ENCODE assay signal across 26 cellular contexts in the genomic region with DNA sequence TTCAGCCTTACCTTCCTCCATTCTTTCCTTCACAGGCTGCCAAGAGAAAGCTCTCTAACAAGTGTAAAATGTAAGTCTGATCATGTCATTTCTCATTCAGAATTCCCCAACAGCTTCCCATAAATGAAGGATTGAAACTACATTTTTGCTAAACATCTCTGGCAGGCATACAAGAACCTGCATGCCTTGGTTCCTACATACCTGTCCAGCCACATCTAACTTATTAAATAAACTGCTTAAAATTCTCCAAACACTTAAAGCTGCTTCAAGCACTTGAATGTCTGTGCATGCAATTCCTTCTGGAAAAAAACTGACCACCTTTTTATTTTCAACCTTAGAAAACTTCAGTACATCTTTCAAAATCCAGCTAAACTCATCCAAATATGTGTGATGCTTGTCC.
"Had no signal": no experiment of that assay in that cellular context is flagged by ENCODE, and none has a peak within 500 bp of the region (broad histone marks: within the 10 kb centered on the region; RNA-seq: fewer than 3 reads in every experiment).

No MANE protein-coding gene starts in this region.

- H3K4me2 ChIP-seq: hepatocyte had no signal

- H3K9me3 Mint-ChIP-seq: stimulated activated effector memory CD8-positive, alpha-beta T cell treated with anti-CD3 and anti-CD28 coated beads, Interleukin-12 subunit alpha, Interleukin-12 subunit beta, amount 100 ng/mL, for 72 hours; stimulated activated naive CD8-positive, alpha-beta T cell treated with anti-CD3 and anti-CD28 coated beads, Interleukin-15, Interleukin-2, amounts not matched to agents 100 ng/mL and 50 ng/mL, for 24 hours had no signal

- H3K4me1 ChIP-seq: lower lobe of right lung, pancreas, prostate gland, spleen, transverse colon had no signal

- DNase-seq: glutamatergic neuron; heart right ventricle; kidney glomerular epithelial cell; left cardiac atrium; lower lobe of right lung; mammary epithelial cell; mesenchymal stem cell; naive B cell; natural killer cell; nucleus accumbens; pancreas; posterior cingulate gyrus; retina; right cardiac atrium; spleen; stimulated activated CD4-positive, alpha-beta T cell treated with anti-CD3 and anti-CD28 coated beads, Interleukin-4, amount 100 ng/mL, for 24 hours; stimulated activated naive CD4-positive, alpha-beta T cell; transverse colon; upper lobe of left lung had no signal

- H3K9me3 ChIP-seq: heart right ventricle, lower lobe of right lung, pancreas, prostate gland, spleen, transverse colon, upper lobe of left lung had no signal

- H3K79me2 ChIP-seq: hepatocyte had no signal

- ATAC-seq: heart right ventricle; left cardiac atrium; left lobe of liver; natural killer cell; pancreas; right cardiac atrium; sciatic nerve; stimulated activated effector memory CD8-positive, alpha-beta T cell treated with anti-CD3 and anti-CD28 coated beads, Interleukin-12 subunit alpha, Interleukin-12 subunit beta, amount 100 ng/mL, for 72 hours had no signal

- H3K4me3 ChIP-seq: heart right ventricle, hepatocyte, lower lobe of right lung, pancreas, prostate gland, skin epidermis, spleen, transverse colon, upper lobe of left lung had no signal

- H3K27ac Mint-ChIP-seq: naive B cell; natural killer cell; stimulated activated effector memory CD8-positive, alpha-beta T cell treated with anti-CD3 and anti-CD28 coated beads, Interleukin-12 subunit alpha, Interleukin-12 subunit beta, amount 100 ng/mL, for 72 hours; stimulated activated naive CD8-positive, alpha-beta T cell treated with anti-CD3 and anti-CD28 coated beads, Interleukin-15, Interleukin-2, amounts not matched to agents 100 ng/mL and 50 ng/mL, for 24 hours had no signal

- H3K4me1 Mint-ChIP-seq: natural killer cell; stimulated activated effector memory CD8-positive, alpha-beta T cell treated with anti-CD3 and anti-CD28 coated beads, Interleukin-12 subunit alpha, Interleukin-12 subunit beta, amount 100 ng/mL, for 72 hours had no signal

- H3K4me3 Mint-ChIP-seq: naive B cell; natural killer cell; stimulated activated effector memory CD8-positive, alpha-beta T cell treated with anti-CD3 and anti-CD28 coated beads, Interleukin-12 subunit alpha, Interleukin-12 subunit beta, amount 100 ng/mL, for 72 hours; stimulated activated naive CD8-positive, alpha-beta T cell treated with anti-CD3 and anti-CD28 coated beads, Interleukin-15, Interleukin-2, amounts not matched to agents 100 ng/mL and 50 ng/mL, for 24 hours had no signal

- H3K36me3 Mint-ChIP-seq: naive B cell; natural killer cell; stimulated activated effector memory CD8-positive, alpha-beta T cell treated with anti-CD3 and anti-CD28 coated beads, Interleukin-12 subunit alpha, Interleukin-12 subunit beta, amount 100 ng/mL, for 72 hours had no signal

- H3K27ac ChIP-seq: heart right ventricle, hepatocyte, lower lobe of right lung, pancreas, prostate gland, spleen, transverse colon had no signal

- H2AFZ ChIP-seq: hepatocyte had no signal

- H3K36me3 ChIP-seq: heart right ventricle, lower lobe of right lung, pancreas, prostate gland, spleen, transverse colon, upper lobe of left lung had no signal

- H3K27me3 ChIP-seq: heart right ventricle, hepatocyte, pancreas, spleen, transverse colon, upper lobe of left lung had no signal
